In genomic region chr12:75721790-75722189, GRCh38 we compare ENCODE assay signal across 12 cellular contexts.
A peak's percentile ranks its signal among the peaks of the same experiment; 100 is the strongest.
DNase-seq lines count a peak whose midpoint lies in the region; ATAC-seq, FAIRE-seq and TF ChIP-seq lines count a peak whose summit lies in the region.
"Had no signal": no experiment of that assay in that cellular context is flagged by ENCODE, and none has a peak within 500 bp of the region (broad histone marks: within the 10 kb centered on the region; RNA-seq: fewer than 3 reads in every experiment).

No MANE protein-coding gene starts in this region.

- H3K27ac ChIP-seq in keratinocyte (ENCODE audit: control insufficient read depth, insufficient read depth, low read length) (peak overlapping the region; percentile 85), skin epidermis (peak overlapping the region in 17 of 21 experiments; percentile 3 to 86 (median 59))
- H3K27ac ChIP-seq: neutrophil had no signal

- TF ChIP-seq CTCF in keratinocyte (optimal IDR thresholded peaks at IDR 0.05 in 1 of 3, IDR thresholded peaks at IDR 0.05 in 1 of 3, conservative IDR thresholded peaks at IDR 0.05 in 1 of 3; ENCODE audit: extremely low read depth in 1 of 3, insufficient read depth in 2 of 3, low read length in 3 of 3): no peak

- H3K9me1 ChIP-seq in keratinocyte (ENCODE audit: control insufficient read depth, extremely low read depth, insufficient read depth, low read length): no peaks in the 10 kb centered on the region

- no peaks in the 10 kb centered on the region for H3K27me3 ChIP-seq in keratinocyte (ENCODE audit: control insufficient read depth, extremely low read depth, insufficient read depth, low read length)
- H3K27me3 ChIP-seq: neutrophil, Peyer's patch had no signal

- peak overlapping the region; percentile 73 for H3K4me2 ChIP-seq in keratinocyte (ENCODE audit: control insufficient read depth, extremely low read depth, insufficient read depth, low read depth, low read length)

- H3K4me3 ChIP-seq in keratinocyte (ENCODE audit: control insufficient read depth in 2 of 3, extremely low read depth in 1 of 3, insufficient read depth in 2 of 3, low read depth in 1 of 3, low read length in 3 of 3) (no peak overlapping the region), skin epidermis (no peak overlapping the region)
- H3K4me3 ChIP-seq: Peyer's patch had no signal

- H3K27me3 Mint-ChIP-seq in T-helper 17 cell: no peaks in the 10 kb centered on the region
- H3K27me3 Mint-ChIP-seq: activated T-cell treated with anti-CD3 and anti-CD28 coated beads, Interleukin-2, amount 50 U/mL, for 24 hours had no signal

- H3K9me3 ChIP-seq in T-helper 17 cell (ENCODE audit: control insufficient read depth, low read length, poor library complexity, severe bottlenecking) (no peaks in the 10 kb centered on the region), keratinocyte (ENCODE audit: control insufficient read depth, low read depth, low read length) (no peaks in the 10 kb centered on the region)
- H3K9me3 ChIP-seq: neutrophil, Peyer's patch had no signal

- H3K36me3 ChIP-seq in keratinocyte (ENCODE audit: control insufficient read depth in 2 of 2, extremely low read depth in 1 of 2, insufficient read depth in 2 of 2, low read length in 2 of 2): no peaks in the 10 kb centered on the region
- H3K36me3 ChIP-seq: neutrophil, Peyer's patch had no signal

- ATAC-seq in T-helper 17 cell: no peak
- ATAC-seq in left lobe of liver: no peak

- H3K4me1 Mint-ChIP-seq in T-helper 17 cell: peaks cover 13% of the 10 kb centered on the region

- no peaks in the 10 kb centered on the region for H3K79me2 ChIP-seq in keratinocyte (ENCODE audit: control insufficient read depth, insufficient read depth, low read length)

- H2AFZ ChIP-seq in keratinocyte (ENCODE audit: control insufficient read depth, low read length): no peak overlapping the region

- dilution Hi-C loops in keratinocyte (cut with MboI; ENCODE audit: extremely low pct_ligation_motif_present, low sequenced_read_pairs): no loop called here

- H4K20me1 ChIP-seq in keratinocyte (ENCODE audit: control insufficient read depth, extremely low read depth, insufficient read depth, low read length): no peaks in the 10 kb centered on the region

- H3K4me1 ChIP-seq in keratinocyte (ENCODE audit: control insufficient read depth, extremely low read depth, insufficient read depth, low read length): peaks cover 57% of the 10 kb centered on the region

- H3K27ac Mint-ChIP-seq in T-helper 17 cell: peak overlapping the region; percentile 44

- H3K4me3 Mint-ChIP-seq in T-helper 17 cell: no peak overlapping the region
- H3K4me3 Mint-ChIP-seq: activated T-cell treated with anti-CD3 and anti-CD28 coated beads, Interleukin-2, amount 50 U/mL, for 24 hours had no signal

- DNase-seq in HT-29 (ENCODE audit: low spot score) (peak; percentile 45), T-helper 17 cell (no peak), keratinocyte (ENCODE audit: low read depth, low spot score) (no peak), COLO668 (lab: John Stamatoyannopoulos, UW; ENCODE audit: unreplicated experiment) (no peak), left lobe of liver (ENCODE audit: low spot score) (no peak), UCSD-AML1 (lab: John Stamatoyannopoulos, UW; ENCODE audit: unreplicated experiment) (no peak), OCI-M1 (lab: John Stamatoyannopoulos, UW) (no peak)
- DNase-seq: activated T-cell treated with anti-CD3 and anti-CD28 coated beads, Interleukin-2, amount 50 U/mL, for 24 hours; Peyer's patch; stimulated activated naive CD4-positive, alpha-beta T cell had no signal

- no peaks in the 10 kb centered on the region for H3K36me3 Mint-ChIP-seq in T-helper 17 cell (ENCODE audit: low read depth)

- no peak for FAIRE-seq in keratinocyte (lab: Jason Lieb, UNC)

- peak overlapping the region; percentile 56 for H3K9ac ChIP-seq in keratinocyte (ENCODE audit: control insufficient read depth, extremely low read depth, insufficient read depth, low read length)
